20 cellular contexts compared by ENCODE assay signal in the genomic region with DNA sequence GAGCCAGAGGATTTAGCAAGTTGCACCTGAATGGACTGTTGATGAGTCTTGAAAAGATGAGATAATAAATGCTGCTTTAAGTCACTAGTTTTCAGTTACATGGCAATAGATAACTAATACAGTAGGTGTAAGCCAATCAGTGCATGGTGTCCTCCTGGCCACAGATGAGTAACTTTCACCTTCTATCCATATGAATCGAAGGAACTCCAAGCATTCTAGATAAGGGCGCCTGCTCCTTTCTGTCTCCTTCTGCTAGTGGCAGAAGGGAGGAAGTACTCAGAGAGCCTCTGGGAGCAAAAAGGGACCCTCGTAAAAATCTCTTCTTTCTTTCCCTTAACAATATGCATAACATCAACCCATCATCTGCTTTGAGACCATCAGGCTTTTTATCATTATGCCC. TPM values are rescaled to one million over a fixed set of nuclear protein-coding genes. Genes with fewer than 3 reads are reported as not detected.
DNase-seq lines count a peak whose midpoint lies in the region; ATAC-seq and TF ChIP-seq lines count a peak whose summit lies in the region.
"Had no signal": no experiment of that assay in that cellular context is flagged by ENCODE, and none has a peak within 500 bp of the region (broad histone marks: within the 10 kb centered on the region; RNA-seq: fewer than 3 reads in every experiment).

No MANE protein-coding gene starts in this region.

- no peak overlapping the region for H3K4me2 ChIP-seq in trophoblast cell (ENCODE audit: low read length)
- no peak overlapping the region for H3K4me2 ChIP-seq in Karpas-422 (ENCODE audit: low read depth, low read length, poor library complexity, severe bottlenecking)
- H3K4me2 ChIP-seq: BLaER1 had no signal

- H3K4me3 ChIP-seq in trophoblast cell (ENCODE audit: low read depth, low read length) (no peak overlapping the region), Karpas-422 (ENCODE audit: low read length) (no peak overlapping the region)
- H3K4me3 ChIP-seq: BLaER1 had no signal

- H3K27me3 ChIP-seq in trophoblast cell (ENCODE audit: insufficient read depth, low read length): no peaks in the 10 kb centered on the region
- H3K27me3 ChIP-seq in Karpas-422 (ENCODE audit: low read length): no peaks in the 10 kb centered on the region
- H3K27me3 ChIP-seq: BLaER1 had no signal

- ATAC-seq in WTC11: peak; percentile 47; the same call in 1 of the 2 replicates

- DNase-seq in Caki2 (ENCODE audit: low read depth): peak; percentile 4
- DNase-seq in WTC11 (ENCODE audit: low spot score): no peak
- DNase-seq in iPS-NIHi7 (ENCODE audit: extremely low spot score): peak; percentile 20
- peak; percentile 33 to 60 for DNase-seq in trophoblast cell
- no peak for DNase-seq in NCI-H1417 (lab: John Stamatoyannopoulos, UW)
- no peak for DNase-seq in Karpas-422
- DNase-seq in activated CD4-positive, alpha-beta T cell treated with anti-CD3 and anti-CD28 coated beads, Interleukin-2, amount 50 U/mL, for 48 hours: no peak
- DNase-seq: Calu3; CD4-positive, CD25-positive, alpha-beta regulatory T cell; CD8-positive, alpha-beta memory T cell; DMS53; DMS79 treated with DMSO at 0.1 percent for 48 hours; GF-D8; H7; HCEC 1CT had no signal

- H4K91ac ChIP-seq in trophoblast cell (ENCODE audit: low read depth, low read length): no peak overlapping the region

- H3K27me3 Mint-ChIP-seq in WTC11 (ENCODE audit: low read depth): no peaks in the 10 kb centered on the region

- no peak overlapping the region for H3K27ac ChIP-seq in trophoblast cell (ENCODE audit: low read depth, low read length)
- no peak overlapping the region for H3K27ac ChIP-seq in Karpas-422 (ENCODE audit: low read length)
- H3K27ac ChIP-seq: 22Rv1, BLaER1, C4-2B had no signal

- H3K36me3 ChIP-seq in trophoblast cell (ENCODE audit: control insufficient read depth in 1 of 2, insufficient read depth in 2 of 2, low read length in 2 of 2) (peaks cover 7 to 18% of the 10 kb centered on the region in 2 experiments), Karpas-422 (ENCODE audit: insufficient read depth, low read length) (no peaks in the 10 kb centered on the region)

- H2AK5ac ChIP-seq in trophoblast cell (ENCODE audit: low read length): no peak overlapping the region

- H3K14ac ChIP-seq in trophoblast cell (ENCODE audit: low read length): no peak overlapping the region

- H3K4ac ChIP-seq in trophoblast cell (ENCODE audit: low read depth, low read length): no peak overlapping the region

- H3K79me1 ChIP-seq in trophoblast cell (ENCODE audit: low read length): no peaks in the 10 kb centered on the region

- no CpG with 5 or more reads among the region's 3 CpGs for WGBS in trophoblast cell (ENCODE audit: extremely low coverage, insufficient coverage, insufficient read length)

- no peaks in the 10 kb centered on the region for H3K9me2 ChIP-seq in Karpas-422 (replicated peaks; ENCODE audit: insufficient read depth, low read length)

- H4K12ac ChIP-seq in trophoblast cell (ENCODE audit: low read depth, low read length): no peak overlapping the region

- H4K20me1 ChIP-seq in Karpas-422 (ENCODE audit: insufficient read depth, low read depth, low read length): no peaks in the 10 kb centered on the region
- H4K20me1 ChIP-seq: BLaER1 had no signal

- H2AFZ ChIP-seq in trophoblast cell (ENCODE audit: insufficient read depth, low read length, poor library complexity) (no peak overlapping the region), Karpas-422 (ENCODE audit: low read length) (no peak overlapping the region)

- H3K18ac ChIP-seq in trophoblast cell (ENCODE audit: low read length): no peak overlapping the region

- no peak overlapping the region for H2BK12ac ChIP-seq in trophoblast cell (ENCODE audit: low read length)

- H4K8ac ChIP-seq in trophoblast cell (ENCODE audit: low read depth, low read length): no peak overlapping the region

- no peak for TF ChIP-seq CTCF in WTC11 (IDR thresholded peaks at IDR 0.05)

- in situ Hi-C loops in Caki2 (cut with HindIII; ENCODE audit: low pct_unique_long_range_greater_than_20kb, low sequenced_read_pairs): no loop called here

- H2BK5ac ChIP-seq in trophoblast cell (ENCODE audit: low read depth, low read length, poor library complexity): no peak overlapping the region

- H3K4me1 ChIP-seq in trophoblast cell (ENCODE audit: control insufficient read depth in 1 of 2, insufficient read depth in 2 of 2, low read length in 2 of 2) (no peaks in the 10 kb centered on the region), Karpas-422 (ENCODE audit: low read length) (no peaks in the 10 kb centered on the region)
- H3K4me1 ChIP-seq: BLaER1 had no signal

- H3K27ac Mint-ChIP-seq in WTC11: no peak overlapping the region
- H3K27ac Mint-ChIP-seq: B cell; CD4-positive, CD25-positive, alpha-beta regulatory T cell had no signal

- no peak overlapping the region for H3K4me3 Mint-ChIP-seq in WTC11
- H3K4me3 Mint-ChIP-seq: B cell; CD4-positive, CD25-positive, alpha-beta regulatory T cell; CD8-positive, alpha-beta memory T cell had no signal

- peaks cover 5% of the 10 kb centered on the region for H3K9me3 Mint-ChIP-seq in WTC11

- no peaks in the 10 kb centered on the region for H3K9me3 ChIP-seq in trophoblast cell (ENCODE audit: insufficient read depth, low read depth, low read length)
- no peaks in the 10 kb centered on the region for H3K9me3 ChIP-seq in Karpas-422 (ENCODE audit: low read length)
- H3K9me3 ChIP-seq: BLaER1 had no signal

- H3K79me2 ChIP-seq in trophoblast cell (ENCODE audit: control insufficient read depth, insufficient read depth, low read length, poor library complexity) (no peaks in the 10 kb centered on the region), Karpas-422 (ENCODE audit: low read length) (no peaks in the 10 kb centered on the region)

- H3K9ac ChIP-seq in trophoblast cell (ENCODE audit: low read length) (no peak overlapping the region), Karpas-422 (ENCODE audit: low read length) (no peak overlapping the region)
- H3K9ac ChIP-seq: BLaER1 had no signal

- POLR2A ChIA-PET in WTC11 (lab: Charles Lee): no interaction called here

- H2BK120ac ChIP-seq in trophoblast cell (ENCODE audit: insufficient read depth, low read length, poor library complexity): no peak overlapping the region

- H3K36me3 Mint-ChIP-seq in WTC11: peaks cover 57% of the 10 kb centered on the region
- H3K36me3 Mint-ChIP-seq: CD4-positive, CD25-positive, alpha-beta regulatory T cell had no signal

- CTCF ChIA-PET in WTC11 (lab: Charles Lee): no interaction called here

- peaks cover 10% of the 10 kb centered on the region for H3K4me1 Mint-ChIP-seq in WTC11
- H3K4me1 Mint-ChIP-seq: B cell; CD4-positive, CD25-positive, alpha-beta regulatory T cell; CD8-positive, alpha-beta memory T cell had no signal

- no peak overlapping the region for H3K23ac ChIP-seq in trophoblast cell (ENCODE audit: low read length)

TF ChIP-seq in WTC11, 78 proteins besides CTCF, POLR2A, EP300 and RAD21:
- TF ChIP-seq TCF7 (CRISPR knock-in tag; IDR thresholded peaks at IDR 0.05; ENCODE audit: low read depth) (no peak), SMAD4 (CRISPR knock-in tag; IDR thresholded peaks at IDR 0.05) (no peak), ZNF138 (CRISPR knock-in tag; conservative IDR thresholded peaks at IDR 0.05) (no peak), CREM (CRISPR knock-in tag; IDR thresholded peaks at IDR 0.05) (no peak), PRRX2 (CRISPR knock-in tag; IDR thresholded peaks at IDR 0.05) (no peak)
- TF ChIP-seq, protein P1, sequence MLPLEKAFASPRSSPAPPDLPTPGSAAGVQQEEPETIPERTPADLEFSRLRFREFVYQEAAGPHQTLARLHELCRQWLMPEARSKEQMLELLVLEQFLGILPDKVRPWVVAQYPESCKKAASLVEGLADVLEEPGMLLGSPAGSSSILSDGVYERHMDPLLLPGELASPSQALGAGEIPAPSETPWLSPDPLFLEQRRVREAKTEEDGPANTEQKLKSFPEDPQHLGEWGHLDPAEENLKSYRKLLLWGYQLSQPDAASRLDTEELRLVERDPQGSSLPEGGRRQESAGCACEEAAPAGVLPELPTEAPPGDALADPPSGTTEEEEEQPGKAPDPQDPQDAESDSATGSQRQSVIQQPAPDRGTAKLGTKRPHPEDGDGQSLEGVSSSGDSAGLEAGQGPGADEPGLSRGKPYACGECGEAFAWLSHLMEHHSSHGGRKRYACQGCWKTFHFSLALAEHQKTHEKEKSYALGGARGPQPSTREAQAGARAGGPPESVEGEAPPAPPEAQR (CRISPR knock-in tag; IDR thresholded peaks at IDR 0.05): no peak

RNA-seq across cellular contexts. Expression of a gene that starts 37.3 kb away (rescaled TPM):
- total RNA-seq in Caki2 (2014; rRNA removed; shearing (Covaris generic); ENCODE audit: low replicate concordance): not detected in 2 replicates
- total RNA-seq in WTC11 (2021): 0.48 to 0.79 TPM (median 0.60 TPM) in 3 replicates
- 0.07 and 0.11 TPM in 2 replicates for polyA plus RNA-seq in trophoblast cell (2013)
- not detected in 2 replicates for total RNA-seq in Karpas-422 (2014; rRNA removed; shearing (Covaris generic); ENCODE audit: low replicate concordance)
- total RNA-seq: Calu3, G401 had no signal

Comparison
In these comparisons a context has a peak if more than half of its experiments do, and no peak if none do; other contexts are left out.
1. DNase-seq: peak in Caki2 (single experiment), iPS-NIHi7 (single experiment) and trophoblast cell (2 of 2); none in WTC11 (single experiment), NCI-H1417 (0 of 3), Karpas-422 (single experiment) and activated CD4-positive, alpha-beta T cell treated with anti-CD3 and anti-CD28 coated beads, Interleukin-2, amount 50 U/mL, for 48 hours (0 of 2).